In genomic region chr16:30341971-30342370, GRCh38 we compare ENCODE assay signal across 7 cellular contexts. TPM values are rescaled to one million over a fixed set of nuclear protein-coding genes. Genes with fewer than 3 reads are reported as not detected.
"Had no signal": no experiment of that assay in that cellular context is flagged by ENCODE, and none has a peak within 500 bp of the region (broad histone marks: within the 10 kb centered on the region; RNA-seq: fewer than 3 reads in every experiment).

No MANE protein-coding gene starts in this region.

RNA-seq across cellular contexts. Expression of gene MYL11, which starts 32.6 kb away (rescaled TPM):
- total RNA-seq: activated CD4-positive, alpha-beta T cell treated with anti-CD3 and anti-CD28 coated beads, Interleukin-2, amount 10 ng/mL, durations not matched to agents 7 days and 5 days; ascending aorta; fibroblast of villous mesenchyme; heart left ventricle; left ventricle myocardium superior; mammary epithelial cell; pulmonary artery endothelial cell had no signal
- polyA plus RNA-seq: heart left ventricle had no signal

RNA-seq across cellular contexts. Expression of gene SEPTIN1, which starts 40.4 kb away (rescaled TPM):
- total RNA-seq: ascending aorta had no signal
